In the genomic region with DNA sequence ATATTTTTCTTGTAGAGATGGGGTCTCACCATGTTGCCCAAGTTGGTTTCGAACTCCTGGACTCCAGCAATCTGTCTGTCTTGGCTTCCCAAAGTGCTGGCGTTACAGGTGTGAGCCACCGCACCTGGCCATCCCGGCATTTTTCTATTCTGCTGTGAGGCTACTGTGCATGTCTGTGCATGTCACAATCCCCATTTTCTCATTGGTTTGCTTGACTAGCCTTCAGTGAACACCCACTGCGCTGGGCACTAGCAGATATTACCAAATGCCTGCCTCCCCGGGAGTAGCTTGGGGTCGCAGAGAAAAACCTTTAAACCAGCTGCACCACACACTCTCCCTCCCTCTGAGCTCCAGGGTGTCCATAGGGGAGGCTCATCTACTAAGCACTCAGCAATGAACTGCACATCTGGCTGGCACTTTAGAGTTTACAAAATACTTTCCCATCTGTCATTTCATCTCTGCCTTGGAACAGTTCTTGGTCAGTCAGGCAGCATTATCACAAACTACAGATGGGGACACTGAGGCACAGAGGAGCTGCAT, we compare ENCODE assay signal across 9 cellular contexts. TPM values are rescaled to one million over a fixed set of nuclear protein-coding genes. Genes with fewer than 3 reads are reported as not detected.
DNase-seq lines count a peak whose midpoint lies in the region; ATAC-seq and TF ChIP-seq lines count a peak whose summit lies in the region.
"Had no signal": no experiment of that assay in that cellular context is flagged by ENCODE, and none has a peak within 500 bp of the region (broad histone marks: within the 10 kb centered on the region; RNA-seq: fewer than 3 reads in every experiment).

No MANE protein-coding gene starts in this region.

- peak overlapping the region; percentile 58 for H3K27ac Mint-ChIP-seq in activated CD8-positive, alpha-beta memory T cell treated with anti-CD3 and anti-CD28 coated beads, Interleukin-2, amount 10 ng/mL, durations not matched to agents 7 days and 5 days

- no peak overlapping the region for H3K4me3 Mint-ChIP-seq in activated CD8-positive, alpha-beta memory T cell treated with anti-CD3 and anti-CD28 coated beads, Interleukin-2, amount 10 ng/mL, durations not matched to agents 7 days and 5 days

- no peaks in the 10 kb centered on the region for H3K9me3 Mint-ChIP-seq in activated CD8-positive, alpha-beta memory T cell treated with anti-CD3 and anti-CD28 coated beads, Interleukin-2, amount 10 ng/mL, durations not matched to agents 7 days and 5 days (ENCODE audit: low read depth)

- CTCF ChIA-PET in activated CD8-positive, alpha-beta memory T cell treated with anti-CD3 and anti-CD28 coated beads, Interleukin-2, amount 10 ng/mL, durations not matched to agents 7 days and 5 days (lab: Charles Lee) = interaction anchor here (0.7 kb wide), 1 partner anchor 198 kb away, joined by 4 read pairs; no protein-coding TSS in a partner anchor

- intact Hi-C loops in adrenal gland (cut with DNase I) (no loop called here), lower lobe of right lung (cut with DNase I) (no loop called here)

- no peak for DNase-seq in activated CD8-positive, alpha-beta memory T cell treated with anti-CD3 and anti-CD28 coated beads, Interleukin-2, amount 10 ng/mL, durations not matched to agents 7 days and 5 days
- DNase-seq in activated CD8-positive, alpha-beta memory T cell treated with anti-CD3 and anti-CD28 coated beads, Interleukin-2, amount 50 U/mL, for 48 hours = no peak
- no peak for DNase-seq in adrenal gland
- no peak for DNase-seq in lower lobe of right lung
- DNase-seq in substantia nigra (lab: John Stamatoyannopoulos, UW) = no peak
- DNase-seq in GM20000 (ENCODE audit: low spot score) = no peak
- DNase-seq in midbrain (lab: John Stamatoyannopoulos, UW) = no peak
- DNase-seq: activated CD4-positive, CD25-positive, alpha-beta regulatory T cell had no signal

- TF ChIP-seq CTCF in adrenal gland (IDR thresholded peaks at IDR 0.05) (no peak), lower lobe of right lung (IDR thresholded peaks at IDR 0.05) (no peak), GM20000 (IDR thresholded peaks at IDR 0.05; ENCODE audit: extremely low read depth, missing control alignments) (no peak)

- peak overlapping the region in 3 of 5 donors; percentile 60 to 98 (median 97) for H3K27ac ChIP-seq in adrenal gland
- peak overlapping the region; percentile 96 for H3K27ac ChIP-seq in lower lobe of right lung
- peak overlapping the region; percentile 41 for H3K27ac ChIP-seq in substantia nigra (ENCODE audit: low read depth, low read length, poor library complexity, severe bottlenecking)

- H3K27me3 ChIP-seq in adrenal gland = no peaks in the 10 kb centered on the region
- no peaks in the 10 kb centered on the region for H3K27me3 ChIP-seq in lower lobe of right lung (ENCODE audit: low read depth)

- H3K36me3 ChIP-seq in adrenal gland (replicated peaks in 1 of 2) (peaks cover 0 to 9% of the 10 kb centered on the region in 2 donors), lower lobe of right lung (peaks cover 43% of the 10 kb centered on the region)

- TF ChIP-seq POLR2A in adrenal gland (IDR thresholded peaks at IDR 0.05) = no peak

- H3K4me1 ChIP-seq in adrenal gland (replicated peaks in 1 of 2) = peaks cover 38 to 72% of the 10 kb centered on the region in 2 donors
- H3K4me1 ChIP-seq in lower lobe of right lung = peaks cover 76% of the 10 kb centered on the region

- ATAC-seq in activated CD8-positive, alpha-beta memory T cell treated with anti-CD3 and anti-CD28 coated beads, Interleukin-2, amount 10 ng/mL, durations not matched to agents 7 days and 5 days = no peak
- ATAC-seq in lower lobe of right lung (no peak), HG02970 (IDR thresholded peaks at IDR 0.05; ENCODE audit: low FRiP score, unreplicated experiment) (no peak)

- H3K9me3 ChIP-seq in adrenal gland (replicated peaks in 1 of 3) (no peaks in the 10 kb centered on the region), lower lobe of right lung (no peaks in the 10 kb centered on the region)

- H3K4me3 ChIP-seq in adrenal gland = no peak overlapping the region
- no peak overlapping the region for H3K4me3 ChIP-seq in lower lobe of right lung

- peaks cover 59% of the 10 kb centered on the region for H3K4me1 Mint-ChIP-seq in activated CD8-positive, alpha-beta memory T cell treated with anti-CD3 and anti-CD28 coated beads, Interleukin-2, amount 10 ng/mL, durations not matched to agents 7 days and 5 days

- no peaks in the 10 kb centered on the region for H3K27me3 Mint-ChIP-seq in activated CD8-positive, alpha-beta memory T cell treated with anti-CD3 and anti-CD28 coated beads, Interleukin-2, amount 10 ng/mL, durations not matched to agents 7 days and 5 days

- no peaks in the 10 kb centered on the region for H3K36me3 Mint-ChIP-seq in activated CD8-positive, alpha-beta memory T cell treated with anti-CD3 and anti-CD28 coated beads, Interleukin-2, amount 10 ng/mL, durations not matched to agents 7 days and 5 days

- 88 to 94% (median 89%) methylated on average over 5 to 7 of the region's 7 CpGs for WGBS in adrenal gland, 4 donors

RNA-seq across cellular contexts. Expression of a gene that starts 4.9 kb away (rescaled TPM):
- 100 to 1,000 TPM; 110 to 122 TPM for total RNA-seq in activated CD8-positive, alpha-beta memory T cell treated with anti-CD3 and anti-CD28 coated beads, Interleukin-2, amount 10 ng/mL, durations not matched to agents 7 days and 5 days
- total RNA-seq in adrenal gland (100 to 1,000 TPM in 1 of 8 donors, 10 to 100 TPM in 7; 28.4 to 112 (median 73.7) TPM), lower lobe of right lung (126 TPM)
- 100 to 1,000 TPM in 1 of 3 donors, 10 to 100 TPM in 2; 49.1 to 142 (median 85.2) TPM for polyA plus RNA-seq in adrenal gland

RNA-seq across cellular contexts. Expression of a gene that starts 39.5 kb away (rescaled TPM):
- total RNA-seq in activated CD8-positive, alpha-beta memory T cell treated with anti-CD3 and anti-CD28 coated beads, Interleukin-2, amount 10 ng/mL, durations not matched to agents 7 days and 5 days = 10 to 100 TPM; 29.8 to 35.5 TPM
- total RNA-seq in adrenal gland (100 to 1,000 TPM in 1 of 8 donors, 10 to 100 TPM in 7; 35.4 to 107 (median 48.9) TPM), lower lobe of right lung (77.7 TPM)
- polyA plus RNA-seq in adrenal gland = 10 to 100 TPM; 17.4 to 27.1 (median 23.1) TPM

Comparison
In these comparisons a context has a peak if more than half of its experiments do, and no peak if none do; other contexts are left out.
1. H3K27ac ChIP-seq: peak in every context shown above with its lines; median percentile 97 in adrenal gland; 96 in lower lobe of right lung; 41 in substantia nigra.